8 cellular contexts compared by ENCODE assay signal in the genomic region with DNA sequence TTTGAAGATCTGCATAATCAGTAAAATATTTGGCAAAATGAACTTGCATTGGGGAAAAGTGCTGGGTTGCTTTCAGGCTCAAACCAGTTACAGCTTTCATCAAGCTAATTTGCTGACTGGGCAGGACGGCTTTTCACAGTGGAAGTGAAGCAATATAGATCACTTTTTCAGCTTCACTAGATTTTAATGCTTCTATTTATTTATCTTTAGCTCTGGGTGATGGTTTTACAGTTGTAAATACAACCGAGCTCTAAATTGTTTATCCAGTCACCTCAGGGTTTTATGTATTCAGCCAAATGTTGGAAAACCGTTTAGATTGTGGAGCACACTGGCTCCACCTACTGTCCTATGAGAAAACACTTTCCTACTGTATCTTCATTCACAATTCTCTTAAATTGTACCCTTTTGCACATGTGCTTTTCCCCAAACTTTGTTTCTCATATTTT. TPM values are rescaled to one million over a fixed set of nuclear protein-coding genes. Genes with fewer than 3 reads are reported as not detected.
A peak's percentile ranks its signal among the peaks of the same experiment; 100 is the strongest.
DNase-seq lines count a peak whose midpoint lies in the region; ATAC-seq and TF ChIP-seq lines count a peak whose summit lies in the region.

No MANE protein-coding gene starts in this region.

- H3K4me1 ChIP-seq in CD4-positive, CD25-positive, alpha-beta regulatory T cell (ENCODE audit: control insufficient read depth, insufficient read depth, low read length, poor library complexity, severe bottlenecking), result peaks cover 6% of the 10 kb centered on the region

- in situ Hi-C loops in astrocyte of the spinal cord (cut with HindIII; ENCODE audit: low sequenced_read_pairs), result no loop called here

- POLR2A ChIA-PET in HEK293T (lab: Yijun Ruan, JAX), result interaction anchor here (0.8 to 1.1 kb wide), 2 partner anchors 52 to 58 kb away, joined by 3 read pairs; no protein-coding TSS in a partner anchor

- no peaks in the 10 kb centered on the region for H3K27me3 ChIP-seq in CD4-positive, CD25-positive, alpha-beta regulatory T cell (ENCODE audit: control insufficient read depth, insufficient read depth, low read length)

- DNase-seq in CD4-positive, CD25-positive, alpha-beta regulatory T cell, result peak in 2 of 3 donors; percentile 17 to 54
- DNase-seq in HEK293T (ENCODE audit: extremely low spot score), result peak; percentile 41
- peak; percentile 84 to 89 for DNase-seq in NCI-H526 (lab: John Stamatoyannopoulos, UW)
- peak; percentile 68 for DNase-seq in astrocyte of the spinal cord (ENCODE audit: low read depth, low spot score)
- peak; percentile 26 for DNase-seq in iPS-NIHi11 (ENCODE audit: low spot score)
- peak; percentile 31 for DNase-seq in smooth muscle cell of the brain vasculature (ENCODE audit: low read depth, low spot score)
- no peak for DNase-seq in activated T-cell treated with anti-CD3 and anti-CD28 coated beads, Interleukin-2, amount 50 U/mL, for 24 hours

- CTCF ChIA-PET in HEK293T (lab: Yijun Ruan, JAX), result interaction anchor here (0.6 to 3.0 kb wide), 18 partner anchors 13 to 222 kb away, joined by 3 to 26 read pairs (median 4); no protein-coding TSS in a partner anchor

- ATAC-seq in CD4-positive, CD25-positive, alpha-beta regulatory T cell (ENCODE audit: low read depth in 2 of 2), result no peak
- no peak for ATAC-seq in GM18520 (IDR thresholded peaks at IDR 0.05; ENCODE audit: unreplicated experiment)

- no peaks in the 10 kb centered on the region for H3K36me3 ChIP-seq in CD4-positive, CD25-positive, alpha-beta regulatory T cell (ENCODE audit: control insufficient read depth, insufficient read depth, low read length)

- H3K9me3 ChIP-seq in CD4-positive, CD25-positive, alpha-beta regulatory T cell (ENCODE audit: control insufficient read depth in 2 of 2, low read length in 2 of 2), result no peaks in the 10 kb centered on the region

- H3K27ac Mint-ChIP-seq in CD4-positive, CD25-positive, alpha-beta regulatory T cell, result no peak overlapping the region
- H3K27ac Mint-ChIP-seq in activated T-cell treated with anti-CD3 and anti-CD28 coated beads, Interleukin-2, amount 50 U/mL, for 24 hours, result no peak overlapping the region

- peaks cover 1 to 15% (median 7%) of the 10 kb centered on the region in 4 donors for H3K4me1 Mint-ChIP-seq in CD4-positive, CD25-positive, alpha-beta regulatory T cell
- peaks cover 6% of the 10 kb centered on the region for H3K4me1 Mint-ChIP-seq in activated T-cell treated with anti-CD3 and anti-CD28 coated beads, Interleukin-2, amount 50 U/mL, for 24 hours (ENCODE audit: low read depth)

- H3K9me3 Mint-ChIP-seq in CD4-positive, CD25-positive, alpha-beta regulatory T cell, result peaks cover 0 to 2% (median 0%) of the 10 kb centered on the region in 7 donors
- H3K9me3 Mint-ChIP-seq in activated T-cell treated with anti-CD3 and anti-CD28 coated beads, Interleukin-2, amount 50 U/mL, for 24 hours, result no peaks in the 10 kb centered on the region

- no peak overlapping the region for H3K4me3 ChIP-seq in CD4-positive, CD25-positive, alpha-beta regulatory T cell (ENCODE audit: low read depth, low read length)
- H3K4me3 ChIP-seq in astrocyte of the spinal cord (ENCODE audit: low read depth, low read length), result no peak overlapping the region

- H3K36me3 Mint-ChIP-seq in CD4-positive, CD25-positive, alpha-beta regulatory T cell, result peaks cover 4% of the 10 kb centered on the region
- H3K36me3 Mint-ChIP-seq in activated T-cell treated with anti-CD3 and anti-CD28 coated beads, Interleukin-2, amount 50 U/mL, for 24 hours (ENCODE audit: low read depth), result no peaks in the 10 kb centered on the region

- TF ChIP-seq CTCF in astrocyte of the spinal cord (IDR thresholded peaks at IDR 0.05; ENCODE audit: low read depth, low read length), result peak; percentile 77

- H3K27me3 Mint-ChIP-seq in CD4-positive, CD25-positive, alpha-beta regulatory T cell, result no peaks in the 10 kb centered on the region
- H3K27me3 Mint-ChIP-seq in activated T-cell treated with anti-CD3 and anti-CD28 coated beads, Interleukin-2, amount 50 U/mL, for 24 hours, result no peaks in the 10 kb centered on the region

- no peak overlapping the region for H3K27ac ChIP-seq in CD4-positive, CD25-positive, alpha-beta regulatory T cell (ENCODE audit: insufficient read depth, low read length, poor library complexity, severe bottlenecking)

- no peak overlapping the region for H3K4me3 Mint-ChIP-seq in CD4-positive, CD25-positive, alpha-beta regulatory T cell
- H3K4me3 Mint-ChIP-seq in activated T-cell treated with anti-CD3 and anti-CD28 coated beads, Interleukin-2, amount 50 U/mL, for 24 hours, result no peak overlapping the region

TF ChIP-seq in HEK293T, 16 proteins besides CTCF, POLR2A, EP300 and RAD21:
- TF ChIP-seq CTBP1 (IDR thresholded peaks at IDR 0.05; ENCODE audit: borderline replicate concordance) (no peak), L3MBTL2 (conservative IDR thresholded peaks at IDR 0.05) (no peak), ARNT (IDR thresholded peaks at IDR 0.05) (no peak), BHLHE40 (IDR thresholded peaks at IDR 0.05; ENCODE audit: borderline replicate concordance) (no peak), TARDBP (IDR thresholded peaks at IDR 0.05) (no peak), ZNF384 (IDR thresholded peaks at IDR 0.05) (no peak), SUZ12 (IDR thresholded peaks at IDR 0.05) (no peak), FOXK2 (IDR thresholded peaks at IDR 0.05) (no peak), LEF1 (IDR thresholded peaks at IDR 0.05; ENCODE audit: borderline replicate concordance) (no peak), FOXA1 (IDR thresholded peaks at IDR 0.05) (no peak), FOXM1 (IDR thresholded peaks at IDR 0.05; ENCODE audit: borderline replicate concordance) (no peak), NFRKB (IDR thresholded peaks at IDR 0.05) (no peak), SP1 (IDR thresholded peaks at IDR 0.05) (no peak), HDGF (IDR thresholded peaks at IDR 0.05; ENCODE audit: borderline replicate concordance) (no peak), ELF4 (IDR thresholded peaks at IDR 0.05) (no peak)
- TF ChIP-seq, protein P1, sequence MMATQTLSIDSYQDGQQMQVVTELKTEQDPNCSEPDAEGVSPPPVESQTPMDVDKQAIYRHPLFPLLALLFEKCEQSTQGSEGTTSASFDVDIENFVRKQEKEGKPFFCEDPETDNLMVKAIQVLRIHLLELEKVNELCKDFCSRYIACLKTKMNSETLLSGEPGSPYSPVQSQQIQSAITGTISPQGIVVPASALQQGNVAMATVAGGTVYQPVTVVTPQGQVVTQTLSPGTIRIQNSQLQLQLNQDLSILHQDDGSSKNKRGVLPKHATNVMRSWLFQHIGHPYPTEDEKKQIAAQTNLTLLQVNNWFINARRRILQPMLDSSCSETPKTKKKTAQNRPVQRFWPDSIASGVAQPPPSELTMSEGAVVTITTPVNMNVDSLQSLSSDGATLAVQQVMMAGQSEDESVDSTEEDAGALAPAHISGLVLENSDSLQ (IDR thresholded peaks at IDR 0.05), result no peak

RNA-seq across cellular contexts. Expression of gene ACER3, which starts 58.2 kb away (rescaled TPM):
- total RNA-seq in CD4-positive, CD25-positive, alpha-beta regulatory T cell, result 11.8 TPM
- polyA plus RNA-seq in CD4-positive, CD25-positive, alpha-beta regulatory T cell, result 10 to 100 TPM in 1 of 4 donors, 1 to 10 TPM in 3; 2.6 to 10.4 (median 3.8) TPM
